16 cellular contexts compared by ENCODE assay signal in the genomic region with DNA sequence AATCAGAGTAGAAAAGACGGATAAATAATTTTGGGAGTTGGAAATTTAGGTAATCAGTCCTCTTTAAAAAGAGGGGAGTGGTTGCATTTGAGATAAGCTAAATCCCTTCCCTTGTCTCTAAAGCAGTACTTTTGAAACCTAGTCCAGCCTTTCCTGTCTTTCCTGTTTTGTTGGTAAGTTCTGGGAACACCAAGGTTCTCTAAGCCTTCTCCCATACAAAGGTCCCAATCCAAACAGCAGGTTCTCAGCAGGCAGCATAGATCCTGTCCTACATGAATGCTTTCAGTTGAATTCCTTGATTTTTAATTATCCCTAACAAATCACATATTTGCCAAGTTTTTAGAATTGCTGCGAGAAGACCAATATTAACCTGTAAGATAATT.
A peak's percentile ranks its signal among the peaks of the same experiment; 100 is the strongest.
DNase-seq lines count a peak whose midpoint lies in the region; ATAC-seq and FAIRE-seq lines count a peak whose summit lies in the region.
"Had no signal": no experiment of that assay in that cellular context is flagged by ENCODE, and none has a peak within 500 bp of the region (broad histone marks: within the 10 kb centered on the region; RNA-seq: fewer than 3 reads in every experiment).

No MANE protein-coding gene starts in this region.

- no peaks in the 10 kb centered on the region for H3K27me3 ChIP-seq in SJSA1 (replicated peaks)
- no peaks in the 10 kb centered on the region for H3K27me3 ChIP-seq in small intestine (ENCODE audit: control insufficient read depth in 2 of 2, insufficient read depth in 2 of 2, low read length in 2 of 2)
- H3K27me3 ChIP-seq: adrenal gland had no signal

- H3K36me3 Mint-ChIP-seq in activated CD8-positive, alpha-beta memory T cell treated with anti-CD3 and anti-CD28 coated beads, Interleukin-2, amount 10 ng/mL, durations not matched to agents 7 days and 5 days = peaks cover 4% of the 10 kb centered on the region

- FAIRE-seq in small intestine (lab: Jason Lieb, UNC) = no peak
- FAIRE-seq: G401.6, GM19239 had no signal

- H3K27me3 Mint-ChIP-seq in activated CD8-positive, alpha-beta memory T cell treated with anti-CD3 and anti-CD28 coated beads, Interleukin-2, amount 10 ng/mL, durations not matched to agents 7 days and 5 days = peaks cover 21% of the 10 kb centered on the region

- no peaks in the 10 kb centered on the region for H3K9me3 Mint-ChIP-seq in activated CD8-positive, alpha-beta memory T cell treated with anti-CD3 and anti-CD28 coated beads, Interleukin-2, amount 10 ng/mL, durations not matched to agents 7 days and 5 days (ENCODE audit: low read depth)
- H3K9me3 Mint-ChIP-seq: activated T-cell treated with anti-CD3 and anti-CD28 coated beads, Interleukin-2, amount 50 U/mL, for 72 hours had no signal

- no peaks in the 10 kb centered on the region for H3K36me3 ChIP-seq in SJSA1
- H3K36me3 ChIP-seq in small intestine (ENCODE audit: control insufficient read depth in 2 of 2, insufficient read depth in 2 of 2, low read length in 2 of 2) = no peaks in the 10 kb centered on the region
- H3K36me3 ChIP-seq: adrenal gland had no signal

- H3K4me1 Mint-ChIP-seq in activated CD8-positive, alpha-beta memory T cell treated with anti-CD3 and anti-CD28 coated beads, Interleukin-2, amount 10 ng/mL, durations not matched to agents 7 days and 5 days = peaks cover 47% of the 10 kb centered on the region

- H3K27ac ChIP-seq in SJSA1 (0 out of 2 replicates have a peak overlapping the region, but pooled peaks have one; percentile 4), small intestine (ENCODE audit: low read depth in 1 of 2, low read length in 1 of 2) (no peak overlapping the region)

- peak overlapping the region; percentile 21 for H3K27ac Mint-ChIP-seq in activated CD8-positive, alpha-beta memory T cell treated with anti-CD3 and anti-CD28 coated beads, Interleukin-2, amount 10 ng/mL, durations not matched to agents 7 days and 5 days
- H3K27ac Mint-ChIP-seq: activated T-cell treated with anti-CD3 and anti-CD28 coated beads, Interleukin-2, amount 50 U/mL, for 72 hours had no signal

- H3K4me1 ChIP-seq in SJSA1 (replicated peaks) (peaks cover 37% of the 10 kb centered on the region), small intestine (ENCODE audit: control insufficient read depth in 2 of 2, insufficient read depth in 1 of 2, low read depth in 1 of 2, low read length in 1 of 2) (peaks cover 0 to 12% of the 10 kb centered on the region in 2 donors)

- no peak for ATAC-seq in activated CD8-positive, alpha-beta memory T cell treated with anti-CD3 and anti-CD28 coated beads, Interleukin-2, amount 10 ng/mL, durations not matched to agents 7 days and 5 days
- ATAC-seq in left colon (peak; percentile 71), GM18498 (IDR thresholded peaks at IDR 0.05; ENCODE audit: unreplicated experiment) (no peak)
- ATAC-seq: activated T-cell treated with anti-CD3 and anti-CD28 coated beads, Interleukin-2, amount 50 U/mL, for 72 hours; stimulated activated naive CD8-positive, alpha-beta T cell treated with anti-CD3 and anti-CD28 coated beads, Interleukin-15, Interleukin-2, amounts not matched to agents 100 U/mL and 50 U/mL, for 24 hours had no signal

- WGBS in small intestine, 3 donors = 44 to 66% (median 54%) methylated on average over 2 of the region's 2 CpGs

- intact Hi-C loops in left colon (cut with DNase I, micrococcal nuclease) = no loop called here

- DNase-seq in activated CD8-positive, alpha-beta memory T cell treated with anti-CD3 and anti-CD28 coated beads, Interleukin-2, amount 10 ng/mL, durations not matched to agents 7 days and 5 days = no peak
- no peak for DNase-seq in activated CD8-positive, alpha-beta memory T cell treated with anti-CD3 and anti-CD28 coated beads for 24 hours
- DNase-seq in SJSA1 (ENCODE audit: low read depth in 1 of 2, low spot score in 2 of 2) (no peak), left colon (no peak), small intestine (peak; percentile 49), NCI-H1436 (lab: John Stamatoyannopoulos, UW) (no peak), HuH-7.5 (ENCODE audit: low spot score) (no peak)
- DNase-seq: activated T-cell treated with anti-CD3 and anti-CD28 coated beads, Interleukin-2, amount 50 U/mL, for 72 hours; adrenal gland; head of caudate nucleus; NCI-H1436 treated with DMSO at 0.1 percent for 48 hours; NCI-H69; stimulated activated naive CD8-positive, alpha-beta T cell treated with anti-CD3 and anti-CD28 coated beads, Interleukin-15, Interleukin-2, amounts not matched to agents 100 U/mL and 50 U/mL, for 24 hours had no signal

- H3K4me3 ChIP-seq in SJSA1 (no peak overlapping the region), small intestine (ENCODE audit: low read depth in 1 of 2, low read length in 2 of 2) (no peak overlapping the region)
- H3K4me3 ChIP-seq: adrenal gland had no signal

- H3K4me3 Mint-ChIP-seq in activated CD8-positive, alpha-beta memory T cell treated with anti-CD3 and anti-CD28 coated beads, Interleukin-2, amount 10 ng/mL, durations not matched to agents 7 days and 5 days = no peak overlapping the region
- H3K4me3 Mint-ChIP-seq: activated T-cell treated with anti-CD3 and anti-CD28 coated beads, Interleukin-2, amount 50 U/mL, for 72 hours had no signal

- CTCF ChIA-PET in activated CD8-positive, alpha-beta memory T cell treated with anti-CD3 and anti-CD28 coated beads, Interleukin-2, amount 10 ng/mL, durations not matched to agents 7 days and 5 days (lab: Charles Lee) = no interaction called here

- H3K9me3 ChIP-seq in SJSA1 (replicated peaks) (no peaks in the 10 kb centered on the region), small intestine (ENCODE audit: control insufficient read depth, low read depth) (no peaks in the 10 kb centered on the region)
- H3K9me3 ChIP-seq: adrenal gland had no signal
